ENCODE assay signal across 9 cellular contexts in the genomic region with DNA sequence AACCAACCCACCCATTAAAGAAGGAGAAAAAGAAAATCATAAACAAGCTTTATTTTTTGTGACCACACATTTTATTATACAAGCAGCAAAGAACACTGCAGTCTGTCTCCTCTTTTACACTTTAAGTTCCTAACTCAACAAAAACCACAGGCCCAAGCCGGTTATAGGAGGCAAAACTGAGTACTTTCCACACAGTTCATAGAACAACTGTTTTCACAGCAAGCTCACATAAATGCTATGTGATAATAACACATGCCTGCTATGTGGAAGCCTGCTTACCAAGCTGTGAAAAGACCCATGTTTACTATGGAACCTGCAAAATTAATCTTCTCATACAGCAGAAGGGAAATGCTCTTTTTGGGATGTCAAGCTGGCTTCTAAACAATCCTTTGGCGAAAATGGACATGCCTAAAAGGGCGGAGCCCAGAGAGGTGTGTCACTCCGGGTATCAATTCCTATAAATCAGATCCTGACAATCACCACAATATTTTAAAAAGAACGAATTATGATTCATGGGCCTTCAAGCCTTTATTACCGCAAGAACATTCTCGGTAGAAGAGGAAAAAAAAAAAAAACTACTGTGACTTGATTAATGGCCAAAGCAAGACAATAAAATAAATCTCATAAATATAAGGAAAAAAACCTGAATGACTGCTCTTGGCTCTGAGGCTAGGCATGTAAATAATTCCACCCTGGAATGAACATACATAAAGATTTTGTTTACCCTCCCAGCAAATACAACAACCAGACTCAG. TPM values are rescaled to one million over a fixed set of nuclear protein-coding genes. Genes with fewer than 3 reads are reported as not detected.
DNase-seq lines count a peak whose midpoint lies in the region; ATAC-seq and TF ChIP-seq lines count a peak whose summit lies in the region.
"Had no signal": no experiment of that assay in that cellular context is flagged by ENCODE, and none has a peak within 500 bp of the region (broad histone marks: within the 10 kb centered on the region; RNA-seq: fewer than 3 reads in every experiment).

No MANE protein-coding gene starts in this region.

- DNase-seq in AG10803 (ENCODE audit: low read depth) (no peak), adipocyte (ENCODE audit: low read depth) (no peak), GM19238 (ENCODE audit: insufficient read length, low spot score) (no peak), HuH-7.5 (ENCODE audit: low spot score) (no peak), left ventricle myocardium superior (no peak)
- DNase-seq in activated effector memory CD4-positive, alpha-beta T cell treated with Interleukin-2 at 50 U/mL for 16 hours: no peak
- DNase-seq: GDM1 had no signal

- H3K4me1 ChIP-seq in HEK293 (ENCODE audit: control insufficient read depth, insufficient read depth, low read length) (peaks cover 19% of the 10 kb centered on the region), adipocyte (ENCODE audit: control insufficient read depth, insufficient read depth, low read length) (peaks cover 43% of the 10 kb centered on the region), mononuclear cell (ENCODE audit: insufficient read depth, low read length) (peaks cover 43% of the 10 kb centered on the region)

- CTCF ChIA-PET in HEK293 (lab: Yijun Ruan, JAX): interaction anchor here (0.6 to 2.2 kb wide), 4 partner anchors 58 to 1805 kb away, joined by 3 to 11 read pairs (median 6); no protein-coding TSS in a partner anchor

- H3K9me3 ChIP-seq in HEK293 (ENCODE audit: control insufficient read depth, insufficient read depth, low read depth, low read length) (no peaks in the 10 kb centered on the region), adipocyte (ENCODE audit: control insufficient read depth, low read length) (no peaks in the 10 kb centered on the region), mononuclear cell (ENCODE audit: low read depth, low read length) (no peaks in the 10 kb centered on the region)

- H3K27ac ChIP-seq in HEK293 (ENCODE audit: extremely low read depth, low read depth, low read length): no peak overlapping the region

- H3K4me3 ChIP-seq in AG10803 (ENCODE audit: low read length) (peak overlapping the region; percentile 85), HEK293 (ENCODE audit: low read depth, low read length) (no peak overlapping the region), adipocyte (ENCODE audit: low read length) (peak overlapping the region; percentile 94), mononuclear cell (ENCODE audit: low read length) (peak overlapping the region; percentile 75)

- H3K36me3 ChIP-seq in HEK293 (ENCODE audit: control insufficient read depth in 2 of 2, insufficient read depth in 1 of 2, low read length in 2 of 2) (no peaks in the 10 kb centered on the region), adipocyte (ENCODE audit: control insufficient read depth, insufficient read depth, low read length, severe bottlenecking) (no peaks in the 10 kb centered on the region)

- no peaks in the 10 kb centered on the region for H3K27me3 ChIP-seq in adipocyte (replicated peaks; ENCODE audit: control insufficient read depth, insufficient read depth, low read length)
- H3K27me3 ChIP-seq in mononuclear cell (ENCODE audit: insufficient read depth, low read length): no peaks in the 10 kb centered on the region

- no peak for ATAC-seq in left ventricle myocardium superior

- H3K9ac ChIP-seq in adipocyte (ENCODE audit: low read length): peak overlapping the region; percentile 84

- intact Hi-C loops in left ventricle myocardium superior (cut with micrococcal nuclease): no loop called here

- TF ChIP-seq CTCF in AG10803 (conservative IDR thresholded peaks at IDR 0.05; ENCODE audit: low read length) (no peak), HEK293 (tag by site-specific recombination; IDR thresholded peaks at IDR 0.05) (no peak)

- POLR2A ChIA-PET in HEK293 (lab: Yijun Ruan, JAX): no interaction called here

TF ChIP-seq in HEK293, 187 proteins besides CTCF, POLR2A, EP300 and RAD21 (continues in another document):
- TF ChIP-seq, protein P1, sequence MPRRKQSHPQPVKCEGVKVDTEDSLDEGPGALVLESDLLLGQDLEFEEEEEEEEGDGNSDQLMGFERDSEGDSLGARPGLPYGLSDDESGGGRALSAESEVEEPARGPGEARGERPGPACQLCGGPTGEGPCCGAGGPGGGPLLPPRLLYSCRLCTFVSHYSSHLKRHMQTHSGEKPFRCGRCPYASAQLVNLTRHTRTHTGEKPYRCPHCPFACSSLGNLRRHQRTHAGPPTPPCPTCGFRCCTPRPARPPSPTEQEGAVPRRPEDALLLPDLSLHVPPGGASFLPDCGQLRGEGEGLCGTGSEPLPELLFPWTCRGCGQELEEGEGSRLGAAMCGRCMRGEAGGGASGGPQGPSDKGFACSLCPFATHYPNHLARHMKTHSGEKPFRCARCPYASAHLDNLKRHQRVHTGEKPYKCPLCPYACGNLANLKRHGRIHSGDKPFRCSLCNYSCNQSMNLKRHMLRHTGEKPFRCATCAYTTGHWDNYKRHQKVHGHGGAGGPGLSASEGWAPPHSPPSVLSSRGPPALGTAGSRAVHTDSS (tag by site-specific recombination; IDR thresholded peaks at IDR 0.05): no peak
- TF ChIP-seq BCL11B (tag by site-specific recombination; IDR thresholded peaks at IDR 0.05; ENCODE audit: low read depth): no peak
- TF ChIP-seq, protein P2, sequence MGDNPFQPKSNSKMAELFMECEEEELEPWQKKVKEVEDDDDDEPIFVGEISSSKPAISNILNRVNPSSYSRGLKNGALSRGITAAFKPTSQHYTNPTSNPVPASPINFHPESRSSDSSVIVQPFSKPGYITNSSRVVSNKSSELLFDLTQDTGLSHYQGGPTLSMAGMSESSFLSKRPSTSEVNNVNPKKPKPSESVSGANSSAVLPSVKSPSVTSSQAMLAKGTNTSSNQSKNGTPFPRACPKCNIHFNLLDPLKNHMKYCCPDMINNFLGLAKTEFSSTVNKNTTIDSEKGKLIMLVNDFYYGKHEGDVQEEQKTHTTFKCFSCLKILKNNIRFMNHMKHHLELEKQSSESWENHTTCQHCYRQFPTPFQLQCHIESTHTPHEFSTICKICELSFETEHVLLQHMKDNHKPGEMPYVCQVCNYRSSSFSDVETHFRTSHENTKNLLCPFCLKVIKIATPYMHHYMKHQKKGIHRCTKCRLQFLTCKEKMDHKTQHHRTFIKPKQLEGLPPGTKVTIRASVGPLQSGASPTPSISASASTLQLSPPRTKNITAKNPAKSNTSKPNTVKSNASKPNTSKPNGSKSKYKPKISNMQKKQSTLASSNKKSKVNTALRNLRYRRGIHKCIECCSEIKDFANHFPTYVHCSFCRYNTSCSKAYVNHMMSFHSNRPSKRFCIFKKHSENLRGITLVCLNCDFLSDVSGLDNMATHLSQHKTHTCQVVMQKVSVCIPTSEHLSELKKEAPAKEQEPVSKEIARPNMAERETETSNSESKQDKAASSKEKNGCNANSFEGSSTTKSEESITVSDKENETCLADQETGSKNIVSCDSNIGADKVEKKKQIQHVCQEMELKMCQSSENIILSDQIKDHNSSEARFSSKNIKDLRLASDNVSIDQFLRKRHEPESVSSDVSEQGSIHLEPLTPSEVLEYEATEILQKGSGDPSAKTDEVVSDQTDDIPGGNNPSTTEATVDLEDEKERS (tag by site-specific recombination; IDR thresholded peaks at IDR 0.05): no peak
- TF ChIP-seq ZNF2 (tag by site-specific recombination; IDR thresholded peaks at IDR 0.05): no peak
- TF ChIP-seq, protein P3, sequence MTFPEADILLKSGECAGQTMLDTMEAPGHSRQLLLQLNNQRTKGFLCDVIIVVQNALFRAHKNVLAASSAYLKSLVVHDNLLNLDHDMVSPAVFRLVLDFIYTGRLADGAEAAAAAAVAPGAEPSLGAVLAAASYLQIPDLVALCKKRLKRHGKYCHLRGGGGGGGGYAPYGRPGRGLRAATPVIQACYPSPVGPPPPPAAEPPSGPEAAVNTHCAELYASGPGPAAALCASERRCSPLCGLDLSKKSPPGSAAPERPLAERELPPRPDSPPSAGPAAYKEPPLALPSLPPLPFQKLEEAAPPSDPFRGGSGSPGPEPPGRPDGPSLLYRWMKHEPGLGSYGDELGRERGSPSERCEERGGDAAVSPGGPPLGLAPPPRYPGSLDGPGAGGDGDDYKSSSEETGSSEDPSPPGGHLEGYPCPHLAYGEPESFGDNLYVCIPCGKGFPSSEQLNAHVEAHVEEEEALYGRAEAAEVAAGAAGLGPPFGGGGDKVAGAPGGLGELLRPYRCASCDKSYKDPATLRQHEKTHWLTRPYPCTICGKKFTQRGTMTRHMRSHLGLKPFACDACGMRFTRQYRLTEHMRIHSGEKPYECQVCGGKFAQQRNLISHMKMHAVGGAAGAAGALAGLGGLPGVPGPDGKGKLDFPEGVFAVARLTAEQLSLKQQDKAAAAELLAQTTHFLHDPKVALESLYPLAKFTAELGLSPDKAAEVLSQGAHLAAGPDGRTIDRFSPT (tag by site-specific recombination; IDR thresholded peaks at IDR 0.05): no peak
- TF ChIP-seq, protein P4, sequence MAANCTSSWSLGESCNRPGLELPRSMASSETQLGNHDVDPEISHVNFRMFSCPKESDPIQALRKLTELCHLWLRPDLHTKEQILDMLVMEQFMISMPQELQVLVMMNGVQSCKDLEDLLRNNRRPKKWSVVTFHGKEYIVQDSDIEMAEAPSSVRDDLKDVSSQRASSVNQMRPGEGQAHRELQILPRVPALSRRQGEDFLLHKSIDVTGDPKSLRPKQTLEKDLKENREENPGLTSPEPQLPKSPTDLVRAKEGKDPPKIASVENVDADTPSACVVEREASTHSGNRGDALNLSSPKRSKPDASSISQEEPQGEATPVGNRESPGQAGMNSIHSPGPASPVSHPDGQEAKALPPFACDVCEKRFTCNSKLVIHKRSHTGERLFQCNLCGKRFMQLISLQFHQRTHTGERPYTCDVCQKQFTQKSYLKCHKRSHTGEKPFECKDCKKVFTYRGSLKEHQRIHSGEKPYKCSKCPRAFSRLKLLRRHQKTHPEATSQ (tag by site-specific recombination; IDR thresholded peaks at IDR 0.05): no peak
- peak; percentile 39; the same call in 1 of the 2 replicates for TF ChIP-seq FEZF1 (tag by site-specific recombination; IDR thresholded peaks at IDR 0.05)
- no peak for TF ChIP-seq ZBTB8A (tag by site-specific recombination; IDR thresholded peaks at IDR 0.05)
- no peak for TF ChIP-seq ZNF571 (tag by site-specific recombination; IDR thresholded peaks at IDR 0.05)
- TF ChIP-seq ZFP37 (tag by site-specific recombination; IDR thresholded peaks at IDR 0.05): no peak
- TF ChIP-seq KLF1 (tag by site-specific recombination; IDR thresholded peaks at IDR 0.05): peak; percentile 58
- no peak for TF ChIP-seq ZNF202 (tag by site-specific recombination; IDR thresholded peaks at IDR 0.05; ENCODE audit: borderline replicate concordance)

RNA-seq across cellular contexts. Expression of a gene that starts 2.6 kb away (rescaled TPM):
- total RNA-seq in mononuclear cell (9.8 TPM), left ventricle myocardium superior (1.8 TPM)
